ENCODE assay signal across 8 cellular contexts in the genomic region with DNA sequence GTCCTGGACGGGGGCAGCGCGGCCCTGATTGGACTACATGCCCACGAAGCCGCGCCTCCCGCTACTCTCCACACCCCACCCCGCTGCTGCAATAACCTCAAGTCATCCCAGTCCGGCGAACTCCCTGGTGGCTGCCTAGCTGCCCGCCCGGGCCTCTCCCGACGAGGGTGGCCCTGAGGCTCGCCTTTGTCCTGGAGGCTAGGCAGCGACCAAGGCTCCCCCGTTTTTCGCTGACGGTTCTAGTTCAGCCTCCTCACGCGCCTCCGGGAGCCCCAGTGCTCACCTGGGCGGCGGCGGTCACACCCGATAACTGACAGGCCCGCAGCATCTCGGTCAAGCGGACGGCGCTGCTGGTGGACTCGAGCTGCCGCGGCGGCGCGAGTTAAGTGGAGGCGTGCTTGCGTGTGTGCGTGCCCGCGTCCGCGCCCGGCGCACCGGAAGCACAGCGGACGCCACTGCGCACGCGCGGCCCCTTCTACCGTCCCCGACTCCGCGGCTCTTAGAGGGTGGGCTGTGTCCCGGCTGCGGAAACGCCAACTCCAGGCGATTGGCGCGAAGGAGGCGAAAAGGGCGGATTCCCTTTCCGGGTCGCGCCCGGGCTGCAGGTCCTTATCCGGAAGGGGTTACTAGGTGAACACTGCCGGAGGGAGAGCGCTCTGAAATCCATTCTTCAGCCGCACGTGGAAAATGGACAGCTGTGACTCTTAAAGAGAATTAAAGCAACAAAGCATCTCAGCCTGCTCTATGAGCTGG. TPM values are rescaled to one million over a fixed set of nuclear protein-coding genes. Genes with fewer than 3 reads are reported as not detected.
A peak's percentile ranks its signal among the peaks of the same experiment; 100 is the strongest.
DNase-seq lines count a peak whose midpoint lies in the region; ATAC-seq, FAIRE-seq and TF ChIP-seq lines count a peak whose summit lies in the region.

A gene (minus strand): TSS at position 408 of the 753 bp plus-strand sequence. CDS start 80 bp downstream, at position 328.

- no peak for TF ChIP-seq CTCF in progenitor cell of endocrine pancreas (IDR thresholded peaks at IDR 0.05; ENCODE audit: unreplicated experiment)

- H3K36me3 Mint-ChIP-seq in progenitor cell of endocrine pancreas (ENCODE audit: insufficient read depth) = peaks cover 4% of the 10 kb centered on the region

- peak; percentile 99 for FAIRE-seq in GM12891 (lab: Jason Lieb, UNC)

- H3K4me3 Mint-ChIP-seq in progenitor cell of endocrine pancreas (ENCODE audit: low read depth) = peak within 1 kb of the TSS; percentile 94

- H3K4me1 Mint-ChIP-seq in progenitor cell of endocrine pancreas (ENCODE audit: low read depth) = peaks cover 22% of the 10 kb centered on the region

- intact Hi-C loops in left cardiac atrium (cut with DNase I) = no loop called here

- peak within 1 kb of the TSS; percentile 95 for H3K27ac Mint-ChIP-seq in progenitor cell of endocrine pancreas

- H3K27me3 Mint-ChIP-seq in progenitor cell of endocrine pancreas = no peaks in the 10 kb centered on the region

- DNase-seq in GM12891 (ENCODE audit: insufficient read length, low spot score) (peak; percentile 69), NCI-H1436 treated with DMSO at 0.1 percent for 48 hours (lab: John Stamatoyannopoulos, UW) (peak; percentile 88), T-helper 1 cell (peak; percentile 85 to 99 (median 90)), amniotic epithelial cell (ENCODE audit: low read depth) (peak; percentile 95), left cardiac atrium (peak; percentile 98), progenitor cell of endocrine pancreas (ENCODE audit: low spot score, unreplicated experiment) (peak; percentile 90), ureter (ENCODE audit: low spot score) (peak; percentile 96)

- TF ChIP-seq POLR2A in GM12891 (IDR thresholded peaks at IDR 0.05; ENCODE audit: low read depth, low read length) = peak; percentile 92

- H3K9me3 Mint-ChIP-seq in progenitor cell of endocrine pancreas (ENCODE audit: low read depth) = no peaks in the 10 kb centered on the region

- peak; percentile 80 for ATAC-seq in HG02840 (IDR thresholded peaks at IDR 0.05; ENCODE audit: low FRiP score, unreplicated experiment)
- ATAC-seq in left cardiac atrium = peak; percentile 95 to 96

TF ChIP-seq in GM12891, 5 proteins besides CTCF, POLR2A, EP300 and RAD21:
- TF ChIP-seq SPI1 (IDR thresholded peaks at IDR 0.05; ENCODE audit: low read depth, low read length) = no peak
- peak; percentile 68 for TF ChIP-seq POLR2AphosphoS5 (IDR thresholded peaks at IDR 0.05; ENCODE audit: low read depth, low read length)
- no peak for TF ChIP-seq PAX5 (IDR thresholded peaks at IDR 0.05; ENCODE audit: insufficient read depth, low read length, severe bottlenecking)
- peak; percentile 29; the same call in 1 of the 2 replicates for TF ChIP-seq POU2F2 (IDR thresholded peaks at IDR 0.05; ENCODE audit: low read depth, low read length)
- peak; percentile 72 for TF ChIP-seq TAF1 (IDR thresholded peaks at IDR 0.05; ENCODE audit: low read depth, low read length)

RNA-seq across cellular contexts. Expression of the gene that starts here (rescaled TPM):
- polyA plus RNA-seq in GM12891 (2012; ENCODE audit: low read depth, missing spikeins) = 77.0 TPM
- total RNA-seq in left cardiac atrium = 100 to 1,000 TPM; 188 to 212 TPM
- total RNA-seq in progenitor cell of endocrine pancreas = 90.1 and 94.1 TPM in 2 replicates
- 91.6 TPM for total RNA-seq in ureter

Comparison
In these comparisons a context has a peak if more than half of its experiments do, and no peak if none do; other contexts are left out.
1. Peak in every context shown above with its lines: DNase-seq and ATAC-seq.